28 cellular contexts compared by ENCODE assay signal in the genomic region with DNA sequence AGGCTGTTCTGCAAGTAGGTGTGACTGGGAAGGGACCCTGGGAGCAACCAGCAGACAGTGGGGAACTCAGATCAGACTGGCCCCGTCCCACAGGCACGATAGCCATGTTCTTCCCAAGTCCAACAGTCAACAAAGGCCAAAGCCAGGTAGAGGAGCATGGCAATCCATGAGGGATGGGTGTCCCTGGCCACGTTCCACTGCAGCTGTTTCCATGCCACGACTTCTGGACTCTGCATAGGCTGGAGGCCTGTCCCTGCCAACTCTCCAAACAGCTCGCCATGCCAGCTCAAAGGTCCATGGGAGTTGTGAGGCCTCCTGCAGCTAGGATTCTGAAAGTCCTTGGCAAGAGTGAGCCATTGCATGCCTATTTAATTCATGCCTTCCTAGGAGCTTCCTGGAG.
"Had no signal": no experiment of that assay in that cellular context is flagged by ENCODE, and none has a peak within 500 bp of the region (broad histone marks: within the 10 kb centered on the region; RNA-seq: fewer than 3 reads in every experiment).

No MANE protein-coding gene starts in this region.

- H3K36me3 Mint-ChIP-seq: activated CD4-positive, alpha-beta memory T cell treated with anti-CD3 and anti-CD28 coated beads for 36 hours; activated naive CD8-positive, alpha-beta T cell had no signal

- H3K27ac Mint-ChIP-seq: activated CD4-positive, alpha-beta memory T cell treated with anti-CD3 and anti-CD28 coated beads for 36 hours; activated CD4-positive, alpha-beta T cell treated with anti-CD3 and anti-CD28 coated beads for 36 hours; activated CD4-positive, alpha-beta T cell treated with anti-CD3 and anti-CD28 coated beads, Interleukin-2, amount 10 ng/mL, durations not matched to agents 24 days and 14 days; activated CD8-positive, alpha-beta T cell treated with anti-CD3 and anti-CD28 coated beads, Interleukin-2, amount 10 ng/mL, durations not matched to agents 7 days and 5 days; activated naive CD8-positive, alpha-beta T cell; activated T-cell treated with anti-CD3 and anti-CD28 coated beads, Interleukin-2, amount 50 U/mL, for 24 hours; activated T-helper 17 cell treated with anti-CD3 and anti-CD28 coated beads, Interleukin-2, amount 50 U/mL, for 72 hours; effector memory CD8-positive, alpha-beta T cell had no signal

- H3K4me1 Mint-ChIP-seq: activated CD4-positive, alpha-beta T cell treated with anti-CD3 and anti-CD28 coated beads for 36 hours; activated CD4-positive, alpha-beta T cell treated with anti-CD3 and anti-CD28 coated beads, Interleukin-2, amount 10 ng/mL, durations not matched to agents 24 days and 14 days; activated T-helper 17 cell treated with anti-CD3 and anti-CD28 coated beads, Interleukin-2, amount 50 U/mL, for 72 hours; central memory CD8-positive, alpha-beta T cell had no signal

- H3K27me3 Mint-ChIP-seq: activated CD4-positive, alpha-beta memory T cell treated with anti-CD3 and anti-CD28 coated beads for 36 hours; activated CD4-positive, alpha-beta T cell treated with anti-CD3 and anti-CD28 coated beads for 36 hours; activated CD4-positive, alpha-beta T cell treated with anti-CD3 and anti-CD28 coated beads, Interleukin-2, amount 10 ng/mL, durations not matched to agents 24 days and 14 days; activated naive CD8-positive, alpha-beta T cell; activated T-cell treated with anti-CD3 and anti-CD28 coated beads, Interleukin-2, amount 50 U/mL, for 24 hours; activated T-helper 17 cell treated with anti-CD3 and anti-CD28 coated beads, Interleukin-2, amount 50 U/mL, for 72 hours; central memory CD8-positive, alpha-beta T cell; effector memory CD8-positive, alpha-beta T cell had no signal

- H3K4me3 Mint-ChIP-seq: activated CD4-positive, alpha-beta memory T cell treated with anti-CD3 and anti-CD28 coated beads for 36 hours; activated CD4-positive, alpha-beta T cell treated with anti-CD3 and anti-CD28 coated beads for 36 hours; activated CD4-positive, alpha-beta T cell treated with anti-CD3 and anti-CD28 coated beads, Interleukin-2, amount 10 ng/mL, durations not matched to agents 24 days and 14 days; activated CD8-positive, alpha-beta T cell treated with anti-CD3 and anti-CD28 coated beads, Interleukin-2, amount 10 ng/mL, durations not matched to agents 7 days and 5 days; activated naive CD8-positive, alpha-beta T cell; activated T-cell treated with anti-CD3 and anti-CD28 coated beads, Interleukin-2, amount 50 U/mL, for 24 hours; activated T-helper 17 cell treated with anti-CD3 and anti-CD28 coated beads, Interleukin-2, amount 50 U/mL, for 72 hours; central memory CD8-positive, alpha-beta T cell; effector memory CD8-positive, alpha-beta T cell had no signal

- DNase-seq: activated CD4-positive, alpha-beta memory T cell treated with anti-CD3 and anti-CD28 coated beads for 36 hours; activated CD4-positive, alpha-beta T cell treated with anti-CD3 and anti-CD28 coated beads for 36 hours; activated CD4-positive, alpha-beta T cell treated with anti-CD3 and anti-CD28 coated beads, Interleukin-2, amount 10 ng/mL, durations not matched to agents 24 days and 14 days; activated CD4-positive, CD25-positive, alpha-beta regulatory T cell; activated CD4-positive, CD25-positive, alpha-beta regulatory T cell treated with anti-CD3 and anti-CD28 coated beads, Interleukin-2, amount 50 U/mL, for 72 hours; activated CD8-positive, alpha-beta memory T cell treated with anti-CD3 and anti-CD28 coated beads, Interleukin-2, amount 50 U/mL, for 48 hours; activated CD8-positive, alpha-beta T cell treated with anti-CD3 and anti-CD28 coated beads, Interleukin-2, amount 10 ng/mL, durations not matched to agents 7 days and 5 days; activated effector memory CD4-positive, alpha-beta T cell treated with Interleukin-2 at 50 U/mL for 16 hours; activated gamma-delta T cell treated with Interleukin-2 at 50 U/mL for 16 hours; activated naive CD4-positive, alpha-beta T cell treated with anti-CD3 and anti-CD28 coated beads, Interleukin-2, amount 50 U/mL, for 16 hours; activated naive CD4-positive, alpha-beta T cell treated with Interleukin-2 at 50 U/mL for 16 hours; activated T-cell treated with anti-CD3 and anti-CD28 coated beads for 4 hours; activated T-cell treated with anti-CD3 and anti-CD28 coated beads, Interleukin-2, amount 50 U/mL, for 24 hours; amniotic stem cell; anterior cingulate cortex; body of pancreas; cortex of kidney; dermis blood vessel endothelial cell; effector CD4-positive, alpha-beta T cell; effector memory CD8-positive, alpha-beta T cell; esophagus squamous epithelium; foreskin melanocyte; head of caudate nucleus; T-helper 2 cell had no signal

- ATAC-seq: activated CD4-positive, alpha-beta T cell treated with anti-CD3 and anti-CD28 coated beads for 36 hours; activated CD8-positive, alpha-beta T cell treated with anti-CD3 and anti-CD28 coated beads, Interleukin-2, amount 10 ng/mL, durations not matched to agents 7 days and 5 days; activated T-helper 17 cell treated with anti-CD3 and anti-CD28 coated beads, Interleukin-2, amount 50 U/mL, for 72 hours; body of pancreas; effector memory CD8-positive, alpha-beta T cell; gastroesophageal sphincter had no signal
